ENCODE assay signal across 12 cellular contexts in the genomic region with DNA sequence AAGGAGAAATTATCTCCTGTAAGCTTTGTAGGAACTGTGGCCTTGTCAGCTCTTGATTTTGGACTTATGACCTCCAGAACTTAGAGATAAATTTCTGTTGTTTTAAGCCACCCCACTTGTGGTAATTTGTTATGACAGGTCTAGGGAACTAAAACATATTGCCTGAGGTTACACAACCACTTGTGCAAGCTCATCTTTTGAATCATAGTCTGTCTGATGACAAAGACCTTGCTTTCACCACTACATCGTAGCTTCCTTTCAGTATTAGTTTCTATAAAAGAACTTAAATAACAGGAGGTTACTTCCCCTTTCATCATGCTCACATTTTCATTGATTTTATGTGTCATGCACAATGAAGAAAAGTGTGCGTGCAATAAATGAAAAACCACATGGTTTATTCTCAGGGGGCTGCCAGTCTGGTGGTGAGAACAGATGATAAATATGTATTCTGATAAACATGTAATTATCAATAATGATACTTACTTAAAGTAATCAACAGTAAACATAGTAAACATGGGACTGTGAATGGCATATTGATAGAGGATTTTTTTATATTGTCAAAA.
A peak's percentile ranks its signal among the peaks of the same experiment; 100 is the strongest.
DNase-seq lines count a peak whose midpoint lies in the region; ATAC-seq and TF ChIP-seq lines count a peak whose summit lies in the region.
"Had no signal": no experiment of that assay in that cellular context is flagged by ENCODE, and none has a peak within 500 bp of the region (broad histone marks: within the 10 kb centered on the region; RNA-seq: fewer than 3 reads in every experiment).

No MANE protein-coding gene starts in this region.

- H3K4me3 ChIP-seq in epithelial cell of esophagus (ENCODE audit: low read length) (no peak overlapping the region), gastrocnemius medialis (no peak overlapping the region)
- H3K4me3 ChIP-seq: dorsolateral prefrontal cortex, SJSA1, thoracic aorta had no signal

- peak overlapping the region; percentile 92 to 98 (median 97) for H3K27ac Mint-ChIP-seq in CD14-positive monocyte

- H3K4me1 ChIP-seq in gastrocnemius medialis: no peaks in the 10 kb centered on the region
- H3K4me1 ChIP-seq: BE2C, SJSA1 had no signal

- H3K36me3 ChIP-seq in gastrocnemius medialis: no peaks in the 10 kb centered on the region
- H3K36me3 ChIP-seq: BE2C, SJSA1, thoracic aorta had no signal

- no peaks in the 10 kb centered on the region for H3K27me3 ChIP-seq in gastrocnemius medialis
- H3K27me3 ChIP-seq: BE2C, dorsolateral prefrontal cortex, SJSA1 had no signal

- peaks cover 0 to 2% of the 10 kb centered on the region in 2 donors for H3K36me3 Mint-ChIP-seq in CD14-positive monocyte

- no peak for TF ChIP-seq POLR2A in gastrocnemius medialis (IDR thresholded peaks at IDR 0.05)

- TF ChIP-seq CTCF in CD14-positive monocyte (IDR thresholded peaks at IDR 0.05) (no peak), epithelial cell of esophagus (IDR thresholded peaks at IDR 0.05; ENCODE audit: insufficient read depth, low read depth, low read length, missing control alignments) (no peak), gastrocnemius medialis (IDR thresholded peaks at IDR 0.05 in 4 of 5, conservative IDR thresholded peaks at IDR 0.05 in 1 of 5) (no peak)

- intact Hi-C loops in CD14-positive monocyte (cut with micrococcal nuclease): loop anchor here (10.0 kb wide), 1 partner anchor 634 kb away; no protein-coding TSS in a partner anchor
- intact Hi-C loops in gastrocnemius medialis (cut with DNase I; ENCODE audit: low total_unique reads): no loop called here

- H3K4me1 Mint-ChIP-seq in CD14-positive monocyte: peaks cover 72% of the 10 kb centered on the region

- no peak overlapping the region for H3K27ac ChIP-seq in gastrocnemius medialis
- H3K27ac ChIP-seq: SJSA1, thoracic aorta had no signal

- H3K9me3 ChIP-seq in gastrocnemius medialis: no peaks in the 10 kb centered on the region
- H3K9me3 ChIP-seq: BE2C, SJSA1 had no signal

- DNase-seq in CD14-positive monocyte (ENCODE audit: low spot score) (peak; percentile 76), epithelial cell of esophagus (ENCODE audit: low read depth) (peak; percentile 75), NCI-H446 (lab: John Stamatoyannopoulos, UW) (no peak), gastrocnemius medialis (no peak), inferior parietal cortex (ENCODE audit: extremely low spot score) (no peak)
- DNase-seq: BE2C, dorsolateral prefrontal cortex had no signal

- peaks cover 0 to 1% (median 0%) of the 10 kb centered on the region in 3 donors for H3K27me3 Mint-ChIP-seq in CD14-positive monocyte (ENCODE audit: low read depth in 3 of 3)

- ATAC-seq in GM21447 (IDR thresholded peaks at IDR 0.05; ENCODE audit: unreplicated experiment) (peak; percentile 72), HG03460 (IDR thresholded peaks at IDR 0.05; ENCODE audit: unreplicated experiment) (peak; percentile 82), HG02870 (IDR thresholded peaks at IDR 0.05; ENCODE audit: unreplicated experiment) (no peak), gastrocnemius medialis (no peak)

- in situ Hi-C loops in gastrocnemius medialis (cut with MboI; ENCODE audit: low sequenced_read_pairs in 4 of 4): no loop called here

- H3K9me3 Mint-ChIP-seq in CD14-positive monocyte: peaks cover under 1 to 10% (median 5%) of the 10 kb centered on the region in 7 donors

- H3K4me3 Mint-ChIP-seq in CD14-positive monocyte: no peak overlapping the region

Comparison
In these comparisons a context has a peak if more than half of its experiments do, and no peak if none do; other contexts are left out.
1. DNase-seq: peak in CD14-positive monocyte (single experiment) and epithelial cell of esophagus (single experiment); none in NCI-H446 (0 of 2), gastrocnemius medialis (0 of 2) and inferior parietal cortex (single experiment).
2. ATAC-seq: peak in GM21447 (single experiment) and HG03460 (single experiment); none in HG02870 (single experiment) and gastrocnemius medialis (0 of 2).